8 cellular contexts compared by ENCODE assay signal in the genomic region with DNA sequence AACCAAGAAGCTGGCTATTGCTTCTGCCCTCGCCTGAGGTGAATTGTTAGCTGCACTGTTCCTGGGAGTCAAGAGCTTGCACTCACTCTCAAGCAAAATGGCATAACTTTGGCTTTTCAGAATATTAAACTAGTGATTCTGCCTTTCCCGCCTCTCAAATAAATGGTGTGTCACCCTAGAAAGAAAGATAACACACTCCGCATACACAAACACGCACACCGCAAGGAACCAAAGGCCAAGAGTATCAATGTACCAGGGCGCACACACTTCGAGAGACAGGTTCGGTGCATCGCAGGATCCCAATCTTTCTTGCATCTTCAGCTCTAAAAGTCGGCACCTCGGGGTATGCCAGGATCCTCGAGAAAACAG. TPM values are rescaled to one million over a fixed set of nuclear protein-coding genes. Genes with fewer than 3 reads are reported as not detected.
A peak's percentile ranks its signal among the peaks of the same experiment; 100 is the strongest.
DNase-seq lines count a peak whose midpoint lies in the region; ATAC-seq and TF ChIP-seq lines count a peak whose summit lies in the region.

No MANE protein-coding gene starts in this region.

- ATAC-seq in GM21786 (IDR thresholded peaks at IDR 0.05; ENCODE audit: unreplicated experiment): peak; percentile 18

- WGBS in adrenal gland, 4 donors: 1 to 3% (median 1%) methylated on average over 12 of the region's 12 CpGs
- WGBS in iPS DF 6.9 (ENCODE audit: insufficient coverage, insufficient read length): no CpG with 5 or more reads among the region's 12 CpGs

- H3K27me3 ChIP-seq in KMS-11 (ENCODE audit: insufficient read depth, low read depth) (no peaks in the 10 kb centered on the region), adrenal gland (no peaks in the 10 kb centered on the region), iPS DF 6.9 (ENCODE audit: control insufficient read depth, insufficient read depth, low read length) (no peaks in the 10 kb centered on the region)

- peaks cover 17% of the 10 kb centered on the region for H3K4me1 ChIP-seq in KMS-11 (ENCODE audit: low read depth, poor library complexity, severe bottlenecking)
- H3K4me1 ChIP-seq in adrenal gland (replicated peaks in 1 of 2): peaks cover 16 to 32% of the 10 kb centered on the region in 2 donors
- no peaks in the 10 kb centered on the region for H3K4me1 ChIP-seq in iPS DF 6.9 (ENCODE audit: control insufficient read depth, insufficient read depth, low read length)

- peak overlapping the region; percentile 77 for H3K27ac ChIP-seq in KMS-11
- peak overlapping the region in 3 of 5 donors; percentile 65 to 81 (median 78) for H3K27ac ChIP-seq in adrenal gland
- no peak overlapping the region for H3K27ac ChIP-seq in iPS DF 6.9 (ENCODE audit: low read length)
- H3K27ac ChIP-seq in skin epidermis: peak overlapping the region in 20 of 21 experiments; percentile 79 to 98 (median 90)

- peak; percentile 34 to 61 for DNase-seq in NCI-H524 (lab: John Stamatoyannopoulos, UW)
- DNase-seq in NCI-H524 treated with DMSO at 0.1 percent for 48 hours (lab: John Stamatoyannopoulos, UW): no peak
- peak in 2 of 7 donors; percentile 27 to 55 for DNase-seq in adrenal gland
- no peak for DNase-seq in iPS DF 6.9 (ENCODE audit: low read depth, low spot score)
- DNase-seq in NCI-H774 (lab: John Stamatoyannopoulos, UW): no peak

- H3K36me3 ChIP-seq in KMS-11 (ENCODE audit: insufficient read depth) (no peaks in the 10 kb centered on the region), adrenal gland (replicated peaks in 1 of 2) (peaks cover 0 to 29% of the 10 kb centered on the region in 2 donors), iPS DF 6.9 (ENCODE audit: control insufficient read depth, insufficient read depth, low read length) (peaks cover 6% of the 10 kb centered on the region; the same call in 1 of the 2 replicates)

- TF ChIP-seq POLR2A in adrenal gland (IDR thresholded peaks at IDR 0.05): no peak

- H3K9me3 ChIP-seq in adrenal gland (replicated peaks in 1 of 3): no peaks in the 10 kb centered on the region
- H3K9me3 ChIP-seq in iPS DF 6.9 (ENCODE audit: control insufficient read depth, insufficient read depth, low read length): no peaks in the 10 kb centered on the region

- peaks cover 20% of the 10 kb centered on the region; the same call in 1 of the 2 replicates for H3K79me2 ChIP-seq in KMS-11 (ENCODE audit: insufficient read depth, low read depth)

- peak overlapping the region; percentile 89 for H2AFZ ChIP-seq in KMS-11 (ENCODE audit: low read depth)

- peak overlapping the region; percentile 34 for H3K4me3 ChIP-seq in KMS-11 (IDR thresholded peaks at IDR 0.05; ENCODE audit: insufficient read depth, low read depth, low read length)
- peak overlapping the region; percentile 60 to 89 (median 82) for H3K4me3 ChIP-seq in adrenal gland
- H3K4me3 ChIP-seq in iPS DF 6.9 (ENCODE audit: low read length): peak overlapping the region; percentile 78; the same call in 1 of the 2 replicates
- H3K4me3 ChIP-seq in skin epidermis: peak overlapping the region; percentile 63 to 96 (median 79)

- H4K20me1 ChIP-seq in KMS-11 (ENCODE audit: insufficient read depth): no peaks in the 10 kb centered on the region

- H3K9ac ChIP-seq in KMS-11: peak overlapping the region; percentile 82

- intact Hi-C loops in adrenal gland (cut with DNase I): no loop called here

- H3K4me2 ChIP-seq in KMS-11: peak overlapping the region; percentile 71

- no peak for TF ChIP-seq CTCF in KMS-11 (conservative IDR thresholded peaks at IDR 0.05; ENCODE audit: low read depth, low read length)
- TF ChIP-seq CTCF in adrenal gland (IDR thresholded peaks at IDR 0.05): no peak

RNA-seq across cellular contexts. Expression of a gene that starts 0.5 kb away (rescaled TPM):
- total RNA-seq in adrenal gland: 10 to 100 TPM; 19.0 to 41.0 (median 34.0) TPM
- polyA plus RNA-seq in adrenal gland: 10 to 100 TPM; 20.5 to 61.2 (median 21.4) TPM

RNA-seq across cellular contexts. Expression of a gene that starts 15.9 kb away (rescaled TPM):
- total RNA-seq in adrenal gland: 10 to 100 TPM in 7 of 8 donors, 1 to 10 TPM in 1; 9.8 to 44.9 (median 21.5) TPM
- 10 to 100 TPM in 1 of 3 donors, 1 to 10 TPM in 2; 3.1 to 26.7 (median 3.7) TPM for polyA plus RNA-seq in adrenal gland

Comparison
In these comparisons a context has a peak if more than half of its experiments do, and no peak if none do; other contexts are left out.
1. DNase-seq: peak in NCI-H524 (2 of 2); none in NCI-H524 treated with DMSO at 0.1 percent for 48 hours (single experiment), iPS DF 6.9 (single experiment) and NCI-H774 (single experiment).
2. Peak in every context shown above with its lines, with median percentiles within 50 percentile points of each other: H3K4me3 ChIP-seq.